Comparison of ENCODE assay signal across 16 cellular contexts in the genomic region with DNA sequence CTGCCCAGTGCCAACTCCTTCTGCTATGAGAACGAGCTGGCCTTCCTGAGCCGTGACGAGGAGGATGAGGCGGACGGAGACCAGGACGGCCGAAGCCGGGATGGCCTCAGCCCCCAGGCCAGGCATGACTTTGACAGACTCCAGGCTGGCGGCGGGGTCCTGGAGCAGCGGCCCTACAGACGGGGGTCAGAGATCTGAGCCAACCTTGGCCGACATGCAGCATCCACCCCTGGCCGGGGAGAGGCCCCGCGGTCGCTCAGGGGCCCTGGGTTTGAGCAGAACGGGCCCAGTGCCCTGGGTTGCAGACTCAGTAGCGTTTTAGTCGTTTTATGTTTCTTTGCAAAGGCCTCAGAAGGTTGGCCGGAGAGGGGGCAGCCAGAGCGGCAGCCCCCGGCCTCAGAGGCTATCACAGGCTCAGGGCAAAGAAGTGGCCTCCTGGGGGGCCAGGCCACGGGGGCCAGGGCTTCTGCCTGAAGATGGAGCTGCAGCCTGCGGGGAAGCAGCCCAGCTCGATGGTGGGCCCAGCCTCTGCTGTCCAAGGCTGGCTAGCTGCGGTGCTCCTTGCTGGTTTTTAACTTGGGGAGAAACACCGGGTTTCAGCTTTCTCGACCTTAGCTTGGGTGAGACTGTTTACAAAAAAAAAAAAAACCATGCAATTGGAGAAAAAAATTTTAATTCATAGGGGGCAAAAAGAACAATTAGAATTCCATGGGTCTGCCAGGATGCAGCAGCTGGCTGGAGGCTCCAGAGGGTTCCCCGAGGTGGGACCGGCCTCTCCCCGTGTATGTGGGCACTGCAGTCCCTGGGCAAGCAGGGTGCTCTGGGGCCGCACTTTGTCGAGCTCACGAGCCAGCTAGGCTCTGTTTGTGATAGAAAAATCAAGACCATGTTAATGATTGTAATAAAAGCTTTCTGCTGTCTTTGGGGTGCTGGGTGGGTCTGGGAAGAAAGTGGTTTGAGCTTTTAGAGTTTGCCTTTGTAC. TPM values are rescaled to one million over a fixed set of nuclear protein-coding genes. Genes with fewer than 3 reads are reported as not detected.
"Had no signal": no experiment of that assay in that cellular context is flagged by ENCODE, and none has a peak within 500 bp of the region (broad histone marks: within the 10 kb centered on the region; RNA-seq: fewer than 3 reads in every experiment).

No MANE protein-coding gene starts in this region.

RNA-seq across cellular contexts. Expression of gene KCNJ18, which starts 11.9 kb away (rescaled TPM):
- total RNA-seq: activated CD4-positive, alpha-beta memory T cell treated with anti-CD3 and anti-CD28 coated beads, Interleukin-2, amount 10 ng/mL, durations not matched to agents 7 days and 5 days; activated CD4-positive, alpha-beta T cell treated with anti-CD3 and anti-CD28 coated beads for 36 hours; activated CD4-positive, alpha-beta T cell treated with anti-CD3 and anti-CD28 coated beads, Interleukin-2, amount 10 ng/mL, durations not matched to agents 7 days and 5 days; activated CD8-positive, alpha-beta memory T cell treated with anti-CD3 and anti-CD28 coated beads, Interleukin-2, amount 10 ng/mL, durations not matched to agents 7 days and 5 days; activated CD8-positive, alpha-beta T cell treated with anti-CD3 and anti-CD28 coated beads, Interleukin-2, amount 10 ng/mL, durations not matched to agents 7 days and 5 days; activated naive CD8-positive, alpha-beta T cell treated with anti-CD3 and anti-CD28 coated beads, Interleukin-2, amount 10 ng/mL, durations not matched to agents 7 days and 5 days; activated T-helper 2 cell treated with anti-CD3 and anti-CD28 coated beads, Interferon-gamma antibody, Interleukin-2, Interleukin-4, amounts not matched to agents 10 μg/mL and 5 μg/mL and 100 μg/mL, durations not matched to agents 14 hours and 24 hours and 36 hours; ascending aorta; bronchial epithelial cell; cardiac muscle cell; T-cell; T-helper 1 cell treated with Interleukin-12 subunit alpha and Interleukin-12 subunit beta and Interleukin-4 antibody, amounts not matched to agents 30 ng/mL and 1 ng/mL, for 36 hours; T-helper 17 cell; T-helper 2 cell treated with Interferon-gamma antibody and Interleukin-4, amounts not matched to agents 100 ng/mL and 5 ng/mL, for 36 hours; WTC11 had no signal
- polyA plus RNA-seq: adipose tissue, cardiac muscle cell had no signal
